10 cellular contexts compared by ENCODE assay signal in genomic region chr3:43999920-44000319, GRCh38.
A peak's percentile ranks its signal among the peaks of the same experiment; 100 is the strongest.
DNase-seq lines count a peak whose midpoint lies in the region; FAIRE-seq and TF ChIP-seq lines count a peak whose summit lies in the region.
"Had no signal": no experiment of that assay in that cellular context is flagged by ENCODE, and none has a peak within 500 bp of the region (broad histone marks: within the 10 kb centered on the region; RNA-seq: fewer than 3 reads in every experiment).

No MANE protein-coding gene starts in this region.

- H3K4me2 ChIP-seq in OCI-LY1 (ENCODE audit: low read length): peak overlapping the region; percentile 70

- H3K4me1 Mint-ChIP-seq in Caco-2 (ENCODE audit: low read depth, unreplicated experiment): no peaks in the 10 kb centered on the region
- peaks cover 29% of the 10 kb centered on the region for H3K4me1 Mint-ChIP-seq in nephron

- H3K4me1 ChIP-seq in Caco-2 (no peaks in the 10 kb centered on the region), OCI-LY1 (ENCODE audit: insufficient read depth, low read length, severe bottlenecking) (peaks cover 12% of the 10 kb centered on the region), Peyer's patch (peaks cover 3 to 46% (median 15%) of the 10 kb centered on the region in 4 donors)

- H3K27ac ChIP-seq in OCI-LY1 (ENCODE audit: low read depth, low read length, poor library complexity, severe bottlenecking) (no peak overlapping the region), dorsolateral prefrontal cortex (peak overlapping the region in 34 of 59 donors; percentile 1 to 90 (median 72)), Peyer's patch (no peak overlapping the region)

- no peaks in the 10 kb centered on the region for H3K9me3 Mint-ChIP-seq in Caco-2 (ENCODE audit: unreplicated experiment)
- H3K9me3 Mint-ChIP-seq in nephron: peaks cover 4% of the 10 kb centered on the region

- H3K9ac ChIP-seq in OCI-LY1 (ENCODE audit: low read length): no peak overlapping the region; the same call in 1 of the 2 replicates

- POLR2A ChIA-PET in Caco-2 (lab: Charles Lee): no interaction called here

- H3K27me3 ChIP-seq in Caco-2 (replicated peaks; ENCODE audit: control insufficient read depth, insufficient read depth, low read length) (peaks cover 2% of the 10 kb centered on the region; the same call in 1 of the 2 replicates), OCI-LY1 (ENCODE audit: insufficient read depth, low read length) (peaks cover 6% of the 10 kb centered on the region; the same call in 1 of the 2 replicates), dorsolateral prefrontal cortex (peaks cover 0 to 92% (median 47%) of the 10 kb centered on the region in 45 donors), Peyer's patch (peaks cover 0 to 50% of the 10 kb centered on the region in 2 donors)

- H3K9me3 ChIP-seq in Caco-2: no peaks in the 10 kb centered on the region
- H3K9me3 ChIP-seq in OCI-LY1 (ENCODE audit: low read length): no peaks in the 10 kb centered on the region
- peaks cover 0 to 6% (median 0%) of the 10 kb centered on the region in 4 donors for H3K9me3 ChIP-seq in Peyer's patch

- H4K20me1 ChIP-seq in OCI-LY1 (ENCODE audit: insufficient read depth, low read length): no peaks in the 10 kb centered on the region

- intact Hi-C loops in Caco-2 (cut with micrococcal nuclease; ENCODE audit: unreplicated experiment) (loop anchor here (5.0 kb wide), 1 partner anchor 197 kb away; no protein-coding TSS in a partner anchor), dorsolateral prefrontal cortex (cut with DNase I) (loop anchor here (5.0 to 10.0 kb wide), 3 partner anchors 105 to 197 kb away; no protein-coding TSS in a partner anchor)

- no peak for TF ChIP-seq POLR2A in GM12891 (IDR thresholded peaks at IDR 0.05; ENCODE audit: low read depth, low read length)
- TF ChIP-seq POLR2A in Peyer's patch (IDR thresholded peaks at IDR 0.05): no peak

- TF ChIP-seq CTCF in Caco-2 (IDR thresholded peaks at IDR 0.05; ENCODE audit: insufficient read depth in 1 of 2, low read depth in 1 of 2, low read length in 1 of 2, severe bottlenecking in 1 of 2, unreplicated experiment in 1 of 2) (no peak), OCI-LY1 (IDR thresholded peaks at IDR 0.05; ENCODE audit: low read length) (no peak), dorsolateral prefrontal cortex (IDR thresholded peaks at IDR 0.05 in 54 of 56, conservative IDR thresholded peaks at IDR 0.05 in 2 of 56; ENCODE audit: low read depth in 1 of 56, partially characterized antibody in 56 of 56) (no peak), nephron (IDR thresholded peaks at IDR 0.05; ENCODE audit: unreplicated experiment in 3 of 3) (no peak), Peyer's patch (IDR thresholded peaks at IDR 0.05) (no peak)

- no peaks in the 10 kb centered on the region for H3F3A ChIP-seq in OCI-LY1 (ENCODE audit: insufficient read depth, low read length)

- H3K4me3 Mint-ChIP-seq in Caco-2 (ENCODE audit: unreplicated experiment) (peak overlapping the region; percentile 70), nephron (peak overlapping the region; percentile 72 to 92 (median 86))

- no peak overlapping the region for H2AFZ ChIP-seq in OCI-LY1 (ENCODE audit: low read length)

- no peak for FAIRE-seq in GM12891 (lab: Jason Lieb, UNC)

- peaks cover 4% of the 10 kb centered on the region for H3K27me3 Mint-ChIP-seq in Caco-2 (ENCODE audit: insufficient read depth, unreplicated experiment)
- peaks cover 97% of the 10 kb centered on the region for H3K27me3 Mint-ChIP-seq in nephron (ENCODE audit: low read depth)

- BruUV-seq in Caco-2 (replicated peaks; lab: Mats Ljungman, UMichigan): no TSS peak

- no peak for DNase-seq in Caco-2
- no peak for DNase-seq in dorsolateral prefrontal cortex
- DNase-seq in GM12891 (ENCODE audit: insufficient read length, low spot score): no peak
- no peak for DNase-seq in SW480 (ENCODE audit: low spot score)
- DNase-seq in Peyer's patch: no peak
- no peak for DNase-seq in NCI-H2196 (lab: John Stamatoyannopoulos, UW; ENCODE audit: unreplicated experiment)
- DNase-seq: DND-41; stimulated activated CD4-positive, alpha-beta T cell treated with anti-CD3 and anti-CD28 coated beads, Interleukin-12 subunit alpha, Interleukin-12 subunit beta, amount 100 ng/mL, for 4 hours had no signal

- H3K27ac Mint-ChIP-seq in Caco-2 (ENCODE audit: unreplicated experiment) (no peak overlapping the region), nephron (no peak overlapping the region)

- CTCF ChIA-PET in Caco-2 (lab: Charles Lee): no interaction called here

- H3K9me2 ChIP-seq in OCI-LY1 (ENCODE audit: low read depth, low read length): no peaks in the 10 kb centered on the region

- H3K4me3 ChIP-seq in Caco-2 (ENCODE audit: low read depth, low read length) (peak overlapping the region; percentile 64), OCI-LY1 (ENCODE audit: low read depth, low read length, poor library complexity, severe bottlenecking) (peak overlapping the region; percentile 57), dorsolateral prefrontal cortex (peak overlapping the region; percentile 44 to 79 (median 64)), Peyer's patch (no peak overlapping the region)

- H3K79me2 ChIP-seq in OCI-LY1 (ENCODE audit: insufficient read depth, low read length): no peaks in the 10 kb centered on the region

- H3K36me3 ChIP-seq in Caco-2 (ENCODE audit: control insufficient read depth, insufficient read depth, low read length) (no peaks in the 10 kb centered on the region), OCI-LY1 (ENCODE audit: insufficient read depth, low read length) (no peaks in the 10 kb centered on the region), Peyer's patch (no peaks in the 10 kb centered on the region)

- H3K36me3 Mint-ChIP-seq in Caco-2 (ENCODE audit: insufficient read depth, unreplicated experiment): peaks cover 6% of the 10 kb centered on the region
- H3K36me3 Mint-ChIP-seq in nephron (ENCODE audit: low read depth): no peaks in the 10 kb centered on the region

TF ChIP-seq in GM12891, 5 proteins besides CTCF, POLR2A, EP300 and RAD21:
- TF ChIP-seq TAF1 (IDR thresholded peaks at IDR 0.05; ENCODE audit: low read depth, low read length) (no peak), PAX5 (IDR thresholded peaks at IDR 0.05; ENCODE audit: insufficient read depth, low read length, severe bottlenecking) (no peak), POLR2AphosphoS5 (IDR thresholded peaks at IDR 0.05; ENCODE audit: low read depth, low read length) (no peak), POU2F2 (IDR thresholded peaks at IDR 0.05; ENCODE audit: low read depth, low read length) (no peak), SPI1 (IDR thresholded peaks at IDR 0.05; ENCODE audit: low read depth, low read length) (no peak)

Comparison
In these comparisons a context has a peak if more than half of its experiments do, and no peak if none do; other contexts are left out.
1. H3K4me3 ChIP-seq: peak in Caco-2 (single experiment), OCI-LY1 (single experiment) and dorsolateral prefrontal cortex (59 of 59); none in Peyer's patch (0 of 4).
2. H3K27ac ChIP-seq: peak in dorsolateral prefrontal cortex (34 of 59); none in OCI-LY1 (single experiment) and Peyer's patch (0 of 4).